ENCODE assay signal across 8 cellular contexts in genomic region chr10:32987172-32987571, GRCh38.
"Had no signal": no experiment of that assay in that cellular context is flagged by ENCODE, and none has a peak within 500 bp of the region (broad histone marks: within the 10 kb centered on the region; RNA-seq: fewer than 3 reads in every experiment).

No MANE protein-coding gene starts in this region.

- H3K4me2 ChIP-seq: GM23338, KMS-11 had no signal

- ATAC-seq: GM23338 had no signal

- DNase-seq: H9, HCEC 1CT, KBM-7 had no signal

- H3K27ac ChIP-seq: HL-60, KMS-11 had no signal

- H3K9ac ChIP-seq: KMS-11 had no signal

- H2AFZ ChIP-seq: GM23338 had no signal

- H3K4me3 ChIP-seq: GM23338 had no signal

- FAIRE-seq: H1, H54 had no signal
